In the genomic region with DNA sequence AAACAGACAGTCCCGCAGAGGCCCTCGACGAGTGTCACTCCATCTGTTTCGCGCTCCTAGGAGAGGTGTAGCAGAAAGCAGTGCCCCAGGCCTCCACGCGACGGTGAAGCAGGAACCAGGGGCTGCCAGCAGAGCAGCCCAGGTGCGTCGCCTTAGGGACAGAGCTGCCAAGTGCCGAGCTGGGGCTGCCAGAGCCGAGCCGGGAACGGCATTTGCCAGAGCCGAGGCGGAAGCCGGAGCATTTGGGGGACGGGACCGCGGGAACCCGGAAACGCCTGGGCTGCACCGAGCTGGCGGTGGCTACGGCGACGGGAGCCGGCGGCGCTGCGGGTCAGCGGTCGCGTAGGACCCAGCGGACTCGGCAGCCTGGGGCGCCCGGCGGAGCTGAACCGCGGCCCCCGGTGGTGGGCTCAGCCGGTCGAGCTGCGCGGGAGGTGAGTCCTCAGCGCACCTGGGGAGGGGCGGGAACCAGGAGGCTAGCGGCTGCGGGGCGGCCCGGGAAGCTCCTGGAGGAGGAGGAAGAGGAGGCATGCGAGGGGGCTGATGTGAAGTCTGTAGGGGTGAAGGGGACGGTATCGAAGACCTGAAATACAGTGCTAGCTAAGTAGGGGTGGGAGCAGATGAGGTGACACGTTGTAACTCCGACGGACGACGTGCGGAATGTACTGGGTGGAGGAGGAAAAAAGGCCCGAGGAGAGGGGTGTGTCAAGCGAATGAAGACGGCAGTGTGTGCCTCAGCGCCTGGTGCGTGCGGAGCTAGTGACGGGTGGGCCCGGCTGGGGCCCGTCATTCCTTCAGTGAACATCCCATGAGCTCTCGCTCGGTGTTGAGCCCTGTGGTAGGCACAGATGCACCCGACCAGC, we compare ENCODE assay signal across 7 cellular contexts. TPM values are rescaled to one million over a fixed set of nuclear protein-coding genes. Genes with fewer than 3 reads are reported as not detected.
DNase-seq lines count a peak whose midpoint lies in the region; ATAC-seq and TF ChIP-seq lines count a peak whose summit lies in the region.

A gene (plus strand): TSS at position 268 of the 863 bp plus-strand sequence. CDS start 23,559 bp downstream, outside the sequence.

- peaks cover 0 to 4% (median 0%) of the 10 kb centered on the region in 4 donors for H3K36me3 ChIP-seq in sigmoid colon

- no peak for TF ChIP-seq EP300 in sigmoid colon (IDR thresholded peaks at IDR 0.05)

- intact Hi-C loops in sigmoid colon (cut with DNase I) = loop anchor here (2.0 kb wide), 1 partner anchor 277 kb away; no protein-coding TSS in a partner anchor

- peak within 1 kb of the TSS; percentile 72 to 79 (median 76) for H3K27ac ChIP-seq in sigmoid colon

- TF ChIP-seq CTCF in astrocyte of the spinal cord (IDR thresholded peaks at IDR 0.05; ENCODE audit: low read depth, low read length) (no peak), sigmoid colon (IDR thresholded peaks at IDR 0.05) (no peak)

- peak; percentile 21 to 56 for TF ChIP-seq POLR2A in sigmoid colon (IDR thresholded peaks at IDR 0.05)

- H3K4me3 ChIP-seq in astrocyte of the spinal cord (ENCODE audit: low read depth, low read length) = peak within 1 kb of the TSS; percentile 68
- peak within 1 kb of the TSS; percentile 70 to 92 (median 88) for H3K4me3 ChIP-seq in sigmoid colon

- 0% methylated on average over 73 of the region's 73 CpGs for WGBS in sigmoid colon, 2 donors

- H3K27me3 ChIP-seq in sigmoid colon = no peaks in the 10 kb centered on the region

- in situ Hi-C loops in astrocyte of the spinal cord (cut with HindIII; ENCODE audit: low sequenced_read_pairs) = no loop called here

- H3K4me1 ChIP-seq in sigmoid colon = peaks cover 0 to 26% (median 10%) of the 10 kb centered on the region in 4 donors

- DNase-seq in NCI-H146 (lab: John Stamatoyannopoulos, UW) (peak; percentile 88), T1000 (lab: John Stamatoyannopoulos, UW) (peak; percentile 69), astrocyte of the spinal cord (ENCODE audit: low read depth, low spot score) (peak; percentile 63), iPS DF 19.7 (ENCODE audit: low read depth, low spot score) (peak; percentile 45), sigmoid colon (peak; percentile 86)

- no peaks in the 10 kb centered on the region for H3K9me3 ChIP-seq in sigmoid colon

- ATAC-seq in GM18499 (IDR thresholded peaks at IDR 0.05; ENCODE audit: insufficient read depth, unreplicated experiment) = peak; percentile 69
- ATAC-seq in HG02840 (IDR thresholded peaks at IDR 0.05; ENCODE audit: low FRiP score, unreplicated experiment) = peak; percentile 91

RNA-seq across cellular contexts. Expression of the gene that starts here (rescaled TPM):
- 10 to 100 TPM; 20.2 to 23.9 (median 22.1) TPM for total RNA-seq in sigmoid colon
- 10 to 100 TPM; 24.3 to 40.6 (median 24.6) TPM for polyA plus RNA-seq in sigmoid colon

Comparison
In these comparisons a context has a peak if more than half of its experiments do, and no peak if none do; other contexts are left out.
1. Peak in every context shown above with its lines: DNase-seq, ATAC-seq, H3K4me3 ChIP-seq and H3K27ac ChIP-seq.